7 cellular contexts compared by ENCODE assay signal in genomic region chr1:100947816-100948215, GRCh38. TPM values are rescaled to one million over a fixed set of nuclear protein-coding genes. Genes with fewer than 3 reads are reported as not detected.
DNase-seq lines count a peak whose midpoint lies in the region; ATAC-seq and TF ChIP-seq lines count a peak whose summit lies in the region.
"Not testable (repeated sequence)": the region's sequence is repeated elsewhere in the genome, so short reads cannot be mapped to it uniquely, and the experiment has no call there.

No MANE protein-coding gene starts in this region.

- not testable (repeated sequence) for H3K27me3 ChIP-seq in CD4-positive, alpha-beta T cell (ENCODE audit: control insufficient read depth, insufficient read depth, low read length)

- not testable (repeated sequence) for TF ChIP-seq CTCF in CD4-positive, alpha-beta T cell (IDR thresholded peaks at IDR 0.05); HEK293 (tag by site-specific recombination; IDR thresholded peaks at IDR 0.05); natural killer cell (IDR thresholded peaks at IDR 0.05)

- H3K9me3 ChIP-seq in CD4-positive, alpha-beta T cell (ENCODE audit: control insufficient read depth, low read length), result peaks cover 30% of the 10 kb centered on the region
- H3K9me3 ChIP-seq in HEK293 (ENCODE audit: control insufficient read depth, insufficient read depth, low read depth, low read length), result not testable (repeated sequence)

- not testable (repeated sequence) for H3K27me3 Mint-ChIP-seq in CD4-positive, alpha-beta T cell; activated CD4-positive, alpha-beta T cell treated with anti-CD3 and anti-CD28 coated beads, Interleukin-2, amount 10 ng/mL, durations not matched to agents 7 days and 5 days; activated naive CD8-positive, alpha-beta T cell treated with anti-CD3 and anti-CD28 coated beads for 36 hours; natural killer cell (ENCODE audit: low read depth in 2 of 2); stimulated activated naive CD8-positive, alpha-beta T cell treated with anti-CD3 and anti-CD28 coated beads, Interleukin-15, Interleukin-2, amounts not matched to agents 100 ng/mL and 50 ng/mL, for 24 hours

- peaks cover 0 to 18% of the 10 kb centered on the region in 2 experiments; a peak in 1 of 3 replicates for H3K36me3 ChIP-seq in HEK293 (ENCODE audit: control insufficient read depth in 2 of 2, insufficient read depth in 1 of 2, low read length in 2 of 2)

- peak overlapping the region; percentile 63 for H3K27ac Mint-ChIP-seq in CD4-positive, alpha-beta T cell
- peak overlapping the region; percentile 93 for H3K27ac Mint-ChIP-seq in activated CD4-positive, alpha-beta T cell treated with anti-CD3 and anti-CD28 coated beads, Interleukin-2, amount 10 ng/mL, durations not matched to agents 7 days and 5 days
- H3K27ac Mint-ChIP-seq in activated naive CD8-positive, alpha-beta T cell treated with anti-CD3 and anti-CD28 coated beads for 36 hours, result peak overlapping the region; percentile 31
- peak overlapping the region; percentile 83 to 92 for H3K27ac Mint-ChIP-seq in natural killer cell
- peak overlapping the region; percentile 53 for H3K27ac Mint-ChIP-seq in stimulated activated naive CD8-positive, alpha-beta T cell treated with anti-CD3 and anti-CD28 coated beads, Interleukin-15, Interleukin-2, amounts not matched to agents 100 ng/mL and 50 ng/mL, for 24 hours

- POLR2A ChIA-PET in CD4-positive, alpha-beta T cell (lab: Charles Lee), result interaction anchor here (2.3 to 4.3 kb wide), 2 partner anchors 21 to 289 kb away, joined by 18 to 50 read pairs; partner anchors contain the start of gene S1PR1
- POLR2A ChIA-PET in HEK293 (lab: Yijun Ruan, JAX); activated CD4-positive, alpha-beta T cell treated with anti-CD3 and anti-CD28 coated beads, Interleukin-2, amount 10 ng/mL, durations not matched to agents 7 days and 5 days (lab: Charles Lee): not testable (repeated sequence)

- DNase-seq in CD4-positive, alpha-beta T cell; activated CD4-positive, alpha-beta T cell treated with anti-CD3 and anti-CD28 coated beads, Interleukin-2, amount 10 ng/mL, durations not matched to agents 7 days and 5 days; activated naive CD8-positive, alpha-beta T cell treated with anti-CD3 and anti-CD28 coated beads for 36 hours; epithelial cell of prostate (ENCODE audit: low read depth, low spot score); natural killer cell: not testable (repeated sequence)

- H3K4me3 Mint-ChIP-seq in CD4-positive, alpha-beta T cell; activated CD4-positive, alpha-beta T cell treated with anti-CD3 and anti-CD28 coated beads, Interleukin-2, amount 10 ng/mL, durations not matched to agents 7 days and 5 days; activated naive CD8-positive, alpha-beta T cell treated with anti-CD3 and anti-CD28 coated beads for 36 hours; natural killer cell; stimulated activated naive CD8-positive, alpha-beta T cell treated with anti-CD3 and anti-CD28 coated beads, Interleukin-15, Interleukin-2, amounts not matched to agents 100 ng/mL and 50 ng/mL, for 24 hours: not testable (repeated sequence)

- H3K36me3 Mint-ChIP-seq in CD4-positive, alpha-beta T cell (ENCODE audit: low read depth), result peaks cover 97% of the 10 kb centered on the region
- peaks cover 94% of the 10 kb centered on the region for H3K36me3 Mint-ChIP-seq in activated CD4-positive, alpha-beta T cell treated with anti-CD3 and anti-CD28 coated beads, Interleukin-2, amount 10 ng/mL, durations not matched to agents 7 days and 5 days (ENCODE audit: low read depth)
- peaks cover 93% of the 10 kb centered on the region for H3K36me3 Mint-ChIP-seq in activated naive CD8-positive, alpha-beta T cell treated with anti-CD3 and anti-CD28 coated beads for 36 hours
- H3K36me3 Mint-ChIP-seq in natural killer cell, result peaks cover 45% of the 10 kb centered on the region
- peaks cover 95% of the 10 kb centered on the region for H3K36me3 Mint-ChIP-seq in stimulated activated naive CD8-positive, alpha-beta T cell treated with anti-CD3 and anti-CD28 coated beads, Interleukin-15, Interleukin-2, amounts not matched to agents 100 ng/mL and 50 ng/mL, for 24 hours (ENCODE audit: low read depth)

- H3K4me1 Mint-ChIP-seq in CD4-positive, alpha-beta T cell (ENCODE audit: low read depth), result peaks cover 75% of the 10 kb centered on the region
- H3K4me1 Mint-ChIP-seq in activated CD4-positive, alpha-beta T cell treated with anti-CD3 and anti-CD28 coated beads, Interleukin-2, amount 10 ng/mL, durations not matched to agents 7 days and 5 days, result peaks cover 70% of the 10 kb centered on the region
- H3K4me1 Mint-ChIP-seq in activated naive CD8-positive, alpha-beta T cell treated with anti-CD3 and anti-CD28 coated beads for 36 hours, result peaks cover 45% of the 10 kb centered on the region
- peaks cover 62 to 76% of the 10 kb centered on the region in 2 donors for H3K4me1 Mint-ChIP-seq in natural killer cell
- H3K4me1 Mint-ChIP-seq in stimulated activated naive CD8-positive, alpha-beta T cell treated with anti-CD3 and anti-CD28 coated beads, Interleukin-15, Interleukin-2, amounts not matched to agents 100 ng/mL and 50 ng/mL, for 24 hours (ENCODE audit: low read depth), result peaks cover 78% of the 10 kb centered on the region

- intact Hi-C loops in CD4-positive, alpha-beta T cell (cut with DNase I, micrococcal nuclease), result loop anchor here in 1 of 2 experiments (2.0 kb wide), 1 partner anchor 13 kb away; no protein-coding TSS in a partner anchor
- intact Hi-C loops in natural killer cell (cut with micrococcal nuclease), result not testable (repeated sequence)

- CTCF ChIA-PET in CD4-positive, alpha-beta T cell (lab: Charles Lee); HEK293 (lab: Yijun Ruan, JAX): not testable (repeated sequence)
- CTCF ChIA-PET in activated CD4-positive, alpha-beta T cell treated with anti-CD3 and anti-CD28 coated beads, Interleukin-2, amount 10 ng/mL, durations not matched to agents 7 days and 5 days (lab: Charles Lee), result interaction anchor here (1.7 kb wide), 2 partner anchors 12 to 291 kb away, joined by 4 to 9 read pairs; no protein-coding TSS in a partner anchor

- H3K9me3 Mint-ChIP-seq in CD4-positive, alpha-beta T cell, result peaks cover 30% of the 10 kb centered on the region
- H3K9me3 Mint-ChIP-seq in activated CD4-positive, alpha-beta T cell treated with anti-CD3 and anti-CD28 coated beads, Interleukin-2, amount 10 ng/mL, durations not matched to agents 7 days and 5 days, result peaks cover 67% of the 10 kb centered on the region
- H3K9me3 Mint-ChIP-seq in activated naive CD8-positive, alpha-beta T cell treated with anti-CD3 and anti-CD28 coated beads for 36 hours, result peaks cover 63% of the 10 kb centered on the region
- peaks cover 12 to 18% of the 10 kb centered on the region in 2 donors for H3K9me3 Mint-ChIP-seq in natural killer cell
- H3K9me3 Mint-ChIP-seq in stimulated activated naive CD8-positive, alpha-beta T cell treated with anti-CD3 and anti-CD28 coated beads, Interleukin-15, Interleukin-2, amounts not matched to agents 100 ng/mL and 50 ng/mL, for 24 hours, result peaks cover 42% of the 10 kb centered on the region

- not testable (repeated sequence) for H3K27ac ChIP-seq in CD4-positive, alpha-beta T cell (ENCODE audit: low read depth, low read length); HEK293 (ENCODE audit: extremely low read depth, low read depth, low read length)
- H3K27ac ChIP-seq in epithelial cell of prostate, result peak overlapping the region; percentile 8

- H3K4me3 ChIP-seq in HEK293 (ENCODE audit: low read depth, low read length), result not testable (repeated sequence)

- ATAC-seq in CD4-positive, alpha-beta T cell (ENCODE audit: poor library complexity); natural killer cell: not testable (repeated sequence)

- H3K4me1 ChIP-seq in HEK293 (ENCODE audit: control insufficient read depth, insufficient read depth, low read length), result peaks cover 11% of the 10 kb centered on the region

TF ChIP-seq in HEK293, 187 proteins besides CTCF, POLR2A, EP300 and RAD21:
- TF ChIP-seq ZNF529 (tag by site-specific recombination; IDR thresholded peaks at IDR 0.05; ENCODE audit: insufficient replicate concordance), result peak; percentile 88
TF ChIP-seq in HEK293: peak in this region for 1; not testable (repeated sequence) for 186.

RNA-seq across cellular contexts. Expression of gene SLC30A7, which starts 51.9 kb away (rescaled TPM):
- 10 to 100 TPM; 21.6 to 21.7 TPM for total RNA-seq in CD4-positive, alpha-beta T cell
- total RNA-seq in activated CD4-positive, alpha-beta T cell treated with anti-CD3 and anti-CD28 coated beads, Interleukin-2, amount 10 ng/mL, durations not matched to agents 7 days and 5 days, result 10 to 100 TPM; 32.8 to 33.9 TPM
- total RNA-seq in activated naive CD8-positive, alpha-beta T cell treated with anti-CD3 and anti-CD28 coated beads for 36 hours, result 10 to 100 TPM; 38.9 to 40.9 TPM
- total RNA-seq in natural killer cell, result 10 to 100 TPM; 27.7 to 38.8 (median 36.2) TPM

RNA-seq across cellular contexts. Expression of gene EXTL2, which starts 53.2 kb away (rescaled TPM):
- total RNA-seq in CD4-positive, alpha-beta T cell, result 1 to 10 TPM; 1.5 to 1.8 TPM
- 1 to 10 TPM; 2.4 to 3.5 TPM for total RNA-seq in activated CD4-positive, alpha-beta T cell treated with anti-CD3 and anti-CD28 coated beads, Interleukin-2, amount 10 ng/mL, durations not matched to agents 7 days and 5 days
- total RNA-seq in activated naive CD8-positive, alpha-beta T cell treated with anti-CD3 and anti-CD28 coated beads for 36 hours, result 10 to 100 TPM in 1 of 2 experiments, 1 to 10 TPM in 1; 10.0 to 10.8 TPM
- total RNA-seq in natural killer cell, result 1 to 10 TPM; 3.5 to 5.8 (median 3.9) TPM

Comparison
In these comparisons a context has a peak if more than half of its experiments do, and no peak if none do; other contexts are left out.
1. H3K27ac Mint-ChIP-seq: peak in every context shown above with its lines; median percentile 93 in activated CD4-positive, alpha-beta T cell treated with anti-CD3 and anti-CD28 coated beads, Interleukin-2, amount 10 ng/mL, durations not matched to agents 7 days and 5 days; 88 in natural killer cell; 63 in CD4-positive, alpha-beta T cell; 53 in stimulated activated naive CD8-positive, alpha-beta T cell treated with anti-CD3 and anti-CD28 coated beads, Interleukin-15, Interleukin-2, amounts not matched to agents 100 ng/mL and 50 ng/mL, for 24 hours; 31 in activated naive CD8-positive, alpha-beta T cell treated with anti-CD3 and anti-CD28 coated beads for 36 hours.